24 cellular contexts compared by ENCODE assay signal in genomic region chr19:43895727-43896126, GRCh38. TPM values are rescaled to one million over a fixed set of nuclear protein-coding genes. Genes with fewer than 3 reads are reported as not detected.
DNase-seq lines count a peak whose midpoint lies in the region; ATAC-seq, FAIRE-seq and TF ChIP-seq lines count a peak whose summit lies in the region.
"Had no signal": no experiment of that assay in that cellular context is flagged by ENCODE, and none has a peak within 500 bp of the region (broad histone marks: within the 10 kb centered on the region; RNA-seq: fewer than 3 reads in every experiment).

No MANE protein-coding gene starts in this region.

- H4K20me1 ChIP-seq in K562 (replicated peaks; ENCODE audit: control insufficient read depth, insufficient read depth, low read length) = no peaks in the 10 kb centered on the region
- H4K20me1 ChIP-seq: BLaER1 had no signal

- FAIRE-seq in K562 (lab: Jason Lieb, UNC) = no peak
- FAIRE-seq: A549, G401.6, GM12878, GM19239, H1 had no signal

- CTCF ChIA-PET in K562 (lab: Yijun Ruan, JAX; ENCODE audit: low intra/inter-chr PET ratio) = no interaction called here

- TF ChIP-seq POLR2A in K562 (conservative IDR thresholded peaks at IDR 0.05) (no peak), spleen (IDR thresholded peaks at IDR 0.05) (no peak)

- H3K27me3 ChIP-seq in K562 (ENCODE audit: control insufficient read depth in 2 of 2, insufficient read depth in 2 of 2, low read length in 2 of 2) = no peaks in the 10 kb centered on the region
- H3K27me3 ChIP-seq in spleen (replicated peaks in 1 of 7) = no peaks in the 10 kb centered on the region
- H3K27me3 ChIP-seq: BLaER1 had no signal

- no peak overlapping the region for H3K4me2 ChIP-seq in K562 (ENCODE audit: insufficient read depth, low read length)
- H3K4me2 ChIP-seq: A549, BLaER1 had no signal

- POLR2A ChIA-PET in K562 (lab: Yijun Ruan, JAX) = no interaction called here

- H3K9me3 ChIP-seq in K562 (replicated peaks; ENCODE audit: control insufficient read depth, insufficient read depth, low read depth, low read length) (no peaks in the 10 kb centered on the region), spleen (peaks cover 9 to 100% (median 97%) of the 10 kb centered on the region in 8 donors)
- H3K9me3 ChIP-seq: Caco-2 had no signal

- peak; percentile 6 for DNase-seq in AG10803 (ENCODE audit: low read depth)
- no peak for DNase-seq in K562 (ENCODE audit: extremely low read depth in 1 of 4, low spot score in 3 of 4)
- peak; percentile 11 for DNase-seq in fibroblast of mammary gland (ENCODE audit: low read depth)
- peak; percentile 57 for DNase-seq in iris pigment epithelial cell (ENCODE audit: low read depth)
- DNase-seq in AML-193 (lab: John Stamatoyannopoulos, UW) = no peak
- no peak for DNase-seq in GF-D8 (lab: John Stamatoyannopoulos, UW)
- DNase-seq in spleen = no peak
- DNase-seq: 8988T; ACHN; Caco-2; CD4-positive, CD25-positive, alpha-beta regulatory T cell; CD8-positive, alpha-beta T cell; DMS153; DND-41; GM23248; H7 had no signal

- no peak for TF ChIP-seq RAD21 in K562 (CRISPR knock-in tag; conservative IDR thresholded peaks at IDR 0.05 in 1 of 2, IDR thresholded peaks at IDR 0.05 in 1 of 2)

- no peak for TF ChIP-seq EP300 in K562 (IDR thresholded peaks at IDR 0.05; ENCODE audit: low read length)

- H3K4me3 ChIP-seq in AG10803 (ENCODE audit: low read length) = no peak overlapping the region
- H3K4me3 ChIP-seq in K562 = no peak overlapping the region
- H3K4me3 ChIP-seq in fibroblast of mammary gland (ENCODE audit: control insufficient read depth, low read depth, low read length) = no peak overlapping the region
- H3K4me3 ChIP-seq in spleen = no peak overlapping the region
- H3K4me3 ChIP-seq: A549, BLaER1, GM12878, GM23248 had no signal

- no peak overlapping the region for H3K9ac ChIP-seq in K562 (ENCODE audit: insufficient read depth in 1 of 2, low read depth in 2 of 2, low read length in 2 of 2)
- H3K9ac ChIP-seq: BLaER1, GM23248 had no signal

- no peak for ATAC-seq in K562
- ATAC-seq: A549; CD8-positive, alpha-beta T cell; GM12878; HCT116 had no signal

- H3K4me1 ChIP-seq in K562 (replicated peaks in 1 of 2; ENCODE audit: control insufficient read depth in 2 of 2, insufficient read depth in 2 of 2, low read length in 2 of 2) = no peaks in the 10 kb centered on the region
- peaks cover 0 to 5% (median 2%) of the 10 kb centered on the region in 6 donors for H3K4me1 ChIP-seq in spleen
- H3K4me1 ChIP-seq: A549, BLaER1, Caco-2 had no signal

- no peaks in the 10 kb centered on the region for H3K79me2 ChIP-seq in K562 (ENCODE audit: control insufficient read depth, insufficient read depth, low read length)

- intact Hi-C loops in K562 (cut with micrococcal nuclease) (no loop called here), spleen (cut with DNase I; ENCODE audit: low total_unique reads) (no loop called here)

- no peaks in the 10 kb centered on the region for H3K9me1 ChIP-seq in K562 (ENCODE audit: control insufficient read depth, insufficient read depth, low read length)

- no peak for TF ChIP-seq CTCF in AG10803 (conservative IDR thresholded peaks at IDR 0.05; ENCODE audit: low read length)
- no peak for TF ChIP-seq CTCF in K562 (IDR thresholded peaks at IDR 0.05 in 2 of 3, conservative IDR thresholded peaks at IDR 0.05 in 1 of 3; ENCODE audit: insufficient read depth in 2 of 3, low read depth in 1 of 3, low read length in 3 of 3)
- TF ChIP-seq CTCF in fibroblast of mammary gland (conservative IDR thresholded peaks at IDR 0.05; ENCODE audit: control insufficient read depth, insufficient read depth, low read depth, low read length) = no peak
- TF ChIP-seq CTCF in spleen (IDR thresholded peaks at IDR 0.05 in 8 of 11, conservative IDR thresholded peaks at IDR 0.05 in 3 of 11) = no peak

- no peak overlapping the region for H2AFZ ChIP-seq in K562 (ENCODE audit: low read depth, low read length)
- H2AFZ ChIP-seq: GM23248 had no signal

- in situ Hi-C loops in K562 (cut with MboI) = no loop called here

- BruUV-seq in K562 (replicated peaks; lab: Mats Ljungman, UMichigan) = no TSS peak

- no peaks in the 10 kb centered on the region for H3K36me3 ChIP-seq in K562 (ENCODE audit: control insufficient read depth, insufficient read depth, low read length)
- peaks cover 0 to 39% (median 17%) of the 10 kb centered on the region in 6 donors for H3K36me3 ChIP-seq in spleen
- H3K36me3 ChIP-seq: BLaER1 had no signal

- H3K27ac ChIP-seq in K562 (ENCODE audit: extremely low read depth, low read depth, low read length) = no peak overlapping the region
- no peak overlapping the region for H3K27ac ChIP-seq in spleen
- H3K27ac ChIP-seq: A549, BLaER1, C4-2B, GM23248 had no signal

TF ChIP-seq in K562, 482 proteins besides CTCF, POLR2A, EP300 and RAD21 (continues in another document):
- TF ChIP-seq PCBP1 (IDR thresholded peaks at IDR 0.05; ENCODE audit: low read depth, low read length, poor library complexity, severe bottlenecking) (peak; percentile 54), KLF16 (IDR thresholded peaks at IDR 0.05) (no peak), BHLHE40 (IDR thresholded peaks at IDR 0.05; ENCODE audit: low read length) (no peak)

RNA-seq across cellular contexts. Expression of gene ZNF404, which starts 12.0 kb away (rescaled TPM):
- 0.21 and 1.9 TPM in 2 replicates for total RNA-seq in K562 (2011; cell fraction: chromatin; rRNA removed; ENCODE audit: low replicate concordance)
- total RNA-seq in K562 (2011; cell fraction: nucleolus; rRNA removed) = 0.26 TPM in 1 of 2 replicates, not detected in the other
- total RNA-seq in K562 (2011; cell fraction: nucleoplasm; rRNA removed) = not detected in 2 replicates
- total RNA-seq in K562 (2014; rRNA removed) (0.20 and 0.41 TPM in 2 replicates), K562 (2014; rRNA removed; fragmentation: Illumina TruSeq; extraction: Trizol) (0.40 and 0.54 TPM in 2 replicates), K562 (2015; rRNA removed; fragmentation: Illumina TruSeq; extraction: Trizol) (0.19 and 0.25 TPM in 2 replicates), K562 (2021) (0.22 and 0.36 TPM in 2 replicates), spleen (1 to 10 TPM; 2.5 to 6.0 (median 3.8) TPM)
- polyA plus RNA-seq in K562 (2011; rRNA removed) (0.45 and 0.67 TPM in 2 replicates), K562 (2014; fragmentation: Illumina TruSeq; extraction: Trizol) (0.15 and 0.61 TPM in 2 replicates), K562 (2014; fragmentation: Nextera tagmentation; extraction: Ambion mirVana) (under 1 TPM; 0.15 to 0.55 TPM), K562 (2014; rRNA removed) (0.23 and 0.44 TPM in 2 replicates), spleen (10 to 100 TPM in 1 of 3 donors, 1 to 10 TPM in 2; 8.2 to 10.3 (median 9.1) TPM)
- 0.10 TPM in 1 of 2 replicates, not detected in the other for polyA plus RNA-seq in K562 (2011; cell fraction: cytosol; rRNA removed)
- 0.38 and 0.90 TPM in 2 replicates for polyA plus RNA-seq in K562 (2011; cell fraction: nucleus; rRNA removed)
- polyA plus RNA-seq in K562 (2012) = 0.48 and 1.6 TPM in 2 replicates
- polyA minus RNA-seq in K562 (2011; rRNA and poly(A)+ RNA removed) = 0.09 and 0.11 TPM in 2 replicates
- not detected in 2 replicates for polyA minus RNA-seq in K562 (2011; cell fraction: cytosol; rRNA and poly(A)+ RNA removed)
- 0.11 and 0.67 TPM in 2 replicates for polyA minus RNA-seq in K562 (2011; cell fraction: nucleus; rRNA and poly(A)+ RNA removed)

RNA-seq across cellular contexts. Expression of gene ZNF45, which starts 39.4 kb away (rescaled TPM):
- 16.8 and 19.0 TPM in 2 replicates for total RNA-seq in K562 (2011; cell fraction: chromatin; rRNA removed; ENCODE audit: low replicate concordance)
- total RNA-seq in K562 (2011; cell fraction: nucleolus; rRNA removed) = 12.2 and 12.5 TPM in 2 replicates
- 13.6 and 14.6 TPM in 2 replicates for total RNA-seq in K562 (2011; cell fraction: nucleoplasm; rRNA removed)
- total RNA-seq in K562 (2014; rRNA removed) (5.8 and 6.7 TPM in 2 replicates), K562 (2014; rRNA removed; fragmentation: Illumina TruSeq; extraction: Trizol) (10.1 and 12.8 TPM in 2 replicates), K562 (2015; rRNA removed; fragmentation: Illumina TruSeq; extraction: Trizol) (10.4 TPM in 2 replicates), K562 (2021) (8.5 and 8.8 TPM in 2 replicates), spleen (10 to 100 TPM; 12.9 to 24.5 (median 16.2) TPM)
- polyA plus RNA-seq in K562 (2011; rRNA removed) (7.2 and 9.4 TPM in 2 replicates), K562 (2014; fragmentation: Illumina TruSeq; extraction: Trizol) (10.4 and 10.6 TPM in 2 replicates), K562 (2014; fragmentation: Nextera tagmentation; extraction: Ambion mirVana) (1 to 10 TPM; 2.6 to 5.1 TPM), K562 (2014; rRNA removed) (6.8 and 9.8 TPM in 2 replicates), spleen (1 to 10 TPM; 3.9 to 6.1 (median 5.4) TPM)
- polyA plus RNA-seq in K562 (2011; cell fraction: cytosol; rRNA removed) = 3.7 TPM in 2 replicates
- polyA plus RNA-seq in K562 (2011; cell fraction: nucleus; rRNA removed) = 6.4 and 8.7 TPM in 2 replicates
- polyA plus RNA-seq in K562 (2012) = 5.2 and 5.7 TPM in 2 replicates
- polyA minus RNA-seq in K562 (2011; rRNA and poly(A)+ RNA removed) = 17.5 and 17.9 TPM in 2 replicates
- polyA minus RNA-seq in K562 (2011; cell fraction: cytosol; rRNA and poly(A)+ RNA removed) = 3.2 and 4.7 TPM in 2 replicates
- polyA minus RNA-seq in K562 (2011; cell fraction: nucleus; rRNA and poly(A)+ RNA removed) = 7.8 and 12.3 TPM in 2 replicates

RNA-seq across cellular contexts. Expression of gene ZNF221, which starts 55.3 kb away (rescaled TPM):
- 1.5 and 3.6 TPM in 2 replicates for total RNA-seq in K562 (2011; cell fraction: chromatin; rRNA removed; ENCODE audit: low replicate concordance)
- total RNA-seq in K562 (2011; cell fraction: nucleolus; rRNA removed) = 1.2 and 1.3 TPM in 2 replicates
- total RNA-seq in K562 (2011; cell fraction: nucleoplasm; rRNA removed) = 1.5 and 2.2 TPM in 2 replicates
- total RNA-seq in K562 (2014; rRNA removed) (0.32 and 1.2 TPM in 2 replicates), K562 (2014; rRNA removed; fragmentation: Illumina TruSeq; extraction: Trizol) (1.2 and 1.4 TPM in 2 replicates), K562 (2015; rRNA removed; fragmentation: Illumina TruSeq; extraction: Trizol) (0.80 and 0.98 TPM in 2 replicates), K562 (2021) (0.78 and 1.1 TPM in 2 replicates), spleen (1 to 10 TPM; 3.4 to 8.7 (median 6.3) TPM)
- polyA plus RNA-seq in K562 (2011; rRNA removed) (0.09 and 0.35 TPM in 2 replicates), K562 (2014; fragmentation: Illumina TruSeq; extraction: Trizol) (0.40 and 0.43 TPM in 2 replicates), K562 (2014; fragmentation: Nextera tagmentation; extraction: Ambion mirVana) (under 1 TPM; 0.45 to 0.52 TPM), K562 (2014; rRNA removed) (0.34 and 0.42 TPM in 2 replicates), spleen (under 1 TPM; 0.09 to 0.58 (median 0.29) TPM)
- 0.21 TPM in 1 of 2 replicates, not detected in the other for polyA plus RNA-seq in K562 (2011; cell fraction: cytosol; rRNA removed)
- polyA plus RNA-seq in K562 (2011; cell fraction: nucleus; rRNA removed) = 0.22 and 0.53 TPM in 2 replicates
- polyA plus RNA-seq in K562 (2012) = 0.22 and 0.54 TPM in 2 replicates
- 1.1 and 1.2 TPM in 2 replicates for polyA minus RNA-seq in K562 (2011; rRNA and poly(A)+ RNA removed)
- polyA minus RNA-seq in K562 (2011; cell fraction: cytosol; rRNA and poly(A)+ RNA removed) = not detected in 2 replicates
- polyA minus RNA-seq in K562 (2011; cell fraction: nucleus; rRNA and poly(A)+ RNA removed) = 0.67 and 0.89 TPM in 2 replicates

Comparison
In these comparisons a context has a peak if more than half of its experiments do, and no peak if none do; other contexts are left out.
1. DNase-seq: peak in AG10803 (single experiment), fibroblast of mammary gland (single experiment) and iris pigment epithelial cell (single experiment); none in K562 (0 of 4), AML-193 (0 of 2), GF-D8 (single experiment) and spleen (single experiment).